In genomic region chr17:2595200-2595599, GRCh38 we compare ENCODE assay signal across 8 cellular contexts. TPM values are rescaled to one million over a fixed set of nuclear protein-coding genes. Genes with fewer than 3 reads are reported as not detected.
DNase-seq lines count a peak whose midpoint lies in the region; ATAC-seq and TF ChIP-seq lines count a peak whose summit lies in the region.

No MANE protein-coding gene starts in this region.

- DNase-seq in AG09309 (ENCODE audit: low read depth) = no peak
- DNase-seq in caudate nucleus (lab: John Stamatoyannopoulos, UW) = no peak
- no peak for DNase-seq in naive B cell
- DNase-seq in stimulated activated CD4-positive, alpha-beta T cell treated with anti-CD3 and anti-CD28 coated beads, Interleukin-4, amount 100 ng/mL, for 4 hours = no peak
- no peak for DNase-seq in inferior parietal cortex (ENCODE audit: extremely low spot score)

- H3K4me3 ChIP-seq in AG09309 (ENCODE audit: control insufficient read depth, low read depth, low read length) (peak overlapping the region; percentile 98), KMS-11 (IDR thresholded peaks at IDR 0.05; ENCODE audit: insufficient read depth, low read depth, low read length) (no peak overlapping the region)

- H3K27ac ChIP-seq in KMS-11 (peak overlapping the region; percentile 92; the same call in 1 of the 2 replicates), caudate nucleus (ENCODE audit: low read depth, low read length) (peak overlapping the region; percentile 98)

- H3K79me2 ChIP-seq in KMS-11 (ENCODE audit: insufficient read depth, low read depth) = peaks cover 63% of the 10 kb centered on the region

- ATAC-seq in naive B cell (ENCODE audit: low read depth in 2 of 2) (no peak), GM21786 (IDR thresholded peaks at IDR 0.05; ENCODE audit: unreplicated experiment) (no peak), GM19035 (IDR thresholded peaks at IDR 0.05; ENCODE audit: unreplicated experiment) (no peak)

- H3K4me2 ChIP-seq in KMS-11 = peak overlapping the region; percentile 94

- H3K36me3 ChIP-seq in KMS-11 (ENCODE audit: insufficient read depth) = no peaks in the 10 kb centered on the region

- peak overlapping the region; percentile 92; the same call in 1 of the 2 replicates for H3K9ac ChIP-seq in KMS-11

- peaks cover 27 to 56% (median 43%) of the 10 kb centered on the region in 3 donors for H3K4me1 Mint-ChIP-seq in naive B cell

- TF ChIP-seq CTCF in AG09309 (IDR thresholded peaks at IDR 0.05; ENCODE audit: control insufficient read depth, insufficient read depth, low read depth, low read length, missing control alignments) (no peak), KMS-11 (conservative IDR thresholded peaks at IDR 0.05; ENCODE audit: low read depth, low read length) (no peak)

- no peak overlapping the region for H2AFZ ChIP-seq in KMS-11 (ENCODE audit: low read depth)

- H3K36me3 Mint-ChIP-seq in naive B cell = peaks cover 0 to 8% of the 10 kb centered on the region in 2 donors

- H3K9me3 Mint-ChIP-seq in naive B cell = no peaks in the 10 kb centered on the region

- H3K27me3 Mint-ChIP-seq in naive B cell = no peaks in the 10 kb centered on the region

- peaks cover 33% of the 10 kb centered on the region for H4K20me1 ChIP-seq in KMS-11 (ENCODE audit: insufficient read depth)

- H3K4me3 Mint-ChIP-seq in naive B cell = peak overlapping the region; percentile 86 to 97 (median 93)

- peak overlapping the region in 5 of 6 donors; percentile 56 to 94 (median 93) for H3K27ac Mint-ChIP-seq in naive B cell

- H3K4me1 ChIP-seq in KMS-11 (ENCODE audit: low read depth, poor library complexity, severe bottlenecking) = peaks cover 24% of the 10 kb centered on the region

- H3K27me3 ChIP-seq in KMS-11 (ENCODE audit: insufficient read depth, low read depth) = no peaks in the 10 kb centered on the region

RNA-seq across cellular contexts. Expression of gene PAFAH1B1, which starts 1.7 kb away (rescaled TPM):
- 10 to 100 TPM in 5 of 6 donors, 1 to 10 TPM in 1; 9.0 to 16.2 (median 12.2) TPM for polyA plus RNA-seq in naive B cell (ENCODE audit: low read depth in 6 of 6)
